In genomic region chr12:8461426-8461825, GRCh38 we compare ENCODE assay signal across 2 cellular contexts.
TF ChIP-seq lines count a peak whose summit lies in the region.

No MANE protein-coding gene starts in this region.

TF ChIP-seq in GM23338, 12 proteins besides CTCF, POLR2A, EP300 and RAD21:
- TF ChIP-seq ZNF114 (CRISPR knock-in tag; IDR thresholded peaks at IDR 0.05) (no peak), REST (IDR thresholded peaks at IDR 0.05; ENCODE audit: unreplicated experiment) (no peak), JUNB (IDR thresholded peaks at IDR 0.05; ENCODE audit: unreplicated experiment) (no peak), POLR2AphosphoS5 (IDR thresholded peaks at IDR 0.05; ENCODE audit: low read depth) (no peak), CREB1 (CRISPR knock-in tag; IDR thresholded peaks at IDR 0.05; ENCODE audit: low read depth) (no peak), ZNF331 (CRISPR knock-in tag; IDR thresholded peaks at IDR 0.05; ENCODE audit: low read depth) (no peak), ZNF462 (CRISPR knock-in tag; IDR thresholded peaks at IDR 0.05) (no peak), EZH2phosphoT487 (IDR thresholded peaks at IDR 0.05; ENCODE audit: unreplicated experiment) (no peak), EZH2 (IDR thresholded peaks at IDR 0.05; ENCODE audit: low read depth, unreplicated experiment) (no peak), STAT1 (IDR thresholded peaks at IDR 0.05; ENCODE audit: unreplicated experiment) (no peak), NANOG (IDR thresholded peaks at IDR 0.05; ENCODE audit: borderline replicate concordance) (no peak), ETS1 (IDR thresholded peaks at IDR 0.05) (no peak)

TF ChIP-seq in IMR-90, 13 proteins besides CTCF, POLR2A, EP300 and RAD21:
- no peak for TF ChIP-seq ELK1 (IDR thresholded peaks at IDR 0.05; ENCODE audit: borderline replicate concordance, low read depth, low read length)
- TF ChIP-seq MAFK (IDR thresholded peaks at IDR 0.05; ENCODE audit: low read depth, low read length) = peak; percentile 61; the same call in 1 of the 2 replicates
TF ChIP-seq in IMR-90: peak in this region for 1.
